Comparison of ENCODE assay signal across 28 cellular contexts in genomic region chr2:214066847-214067246, GRCh38.
"Had no signal": no experiment of that assay in that cellular context is flagged by ENCODE, and none has a peak within 500 bp of the region (broad histone marks: within the 10 kb centered on the region; RNA-seq: fewer than 3 reads in every experiment).

No MANE protein-coding gene starts in this region.

- DNase-seq: activated CD4-positive, alpha-beta T cell treated with anti-CD3 and anti-CD28 coated beads, Interleukin-2, amount 50 U/mL, for 4 hours; activated naive CD4-positive, alpha-beta T cell; activated T-cell treated with anti-CD3 and anti-CD28 coated beads for 4 hours; activated T-cell treated with anti-CD3 and anti-CD28 coated beads, Interleukin-2, amount 50 U/mL, for 72 hours; central memory CD4-positive, alpha-beta T cell; esophagus squamous epithelium; foreskin melanocyte; left cardiac atrium; naive thymus-derived CD8-positive, alpha-beta T cell; occipital lobe; psoas muscle; sigmoid colon; small intestine; stimulated activated CD4-positive, alpha-beta T cell treated with anti-CD3 and anti-CD28 coated beads, Interleukin-4, amount 100 ng/mL, for 4 hours; stimulated activated CD8-positive, alpha-beta memory T cell treated with anti-CD3 and anti-CD28 coated beads, Interleukin-4, amount 100 ng/mL, for 48 hours; stimulated activated naive CD8-positive, alpha-beta T cell treated with anti-CD3 and anti-CD28 coated beads, Interleukin-15, amount 100 ng/mL, for 72 hours; substantia nigra; thyroid gland; upper lobe of left lung had no signal

- H3K79me2 ChIP-seq: parathyroid adenoma had no signal

- H3K4me3 Mint-ChIP-seq: activated T-cell treated with anti-CD3 and anti-CD28 coated beads, Interleukin-2, amount 50 U/mL, for 72 hours; dendritic cell treated with granulocyte-macrophage colony-stimulating factor and Interleukin-4, amounts not matched to agents 40 ng/mL and 50 ng/mL, for 4 days; memory B cell; naive thymus-derived CD8-positive, alpha-beta T cell; neural crest cell; stimulated activated memory B cell treated with anti-CD40 and anti-IgM and Interleukin-4, amounts not matched to agents 10 μg/mL and 1 μg/mL and 100 μg/mL, for 72 hours; stimulated activated naive CD8-positive, alpha-beta T cell treated with anti-CD3 and anti-CD28 coated beads, Interleukin-15, amount 100 ng/mL, for 72 hours had no signal

- H3K4me1 ChIP-seq: breast epithelium, parathyroid adenoma, psoas muscle, thyroid gland, upper lobe of left lung, vagina had no signal

- H3K4me1 Mint-ChIP-seq: memory B cell; naive thymus-derived CD8-positive, alpha-beta T cell; stimulated activated memory B cell treated with anti-CD40 and anti-IgM and Interleukin-4, amounts not matched to agents 10 μg/mL and 1 μg/mL and 100 μg/mL, for 72 hours; stimulated activated naive CD8-positive, alpha-beta T cell treated with anti-CD3 and anti-CD28 coated beads, Interleukin-15, amount 100 ng/mL, for 72 hours had no signal

- H3K4me3 ChIP-seq: breast epithelium, esophagus squamous epithelium, psoas muscle, sigmoid colon, thyroid gland, upper lobe of left lung, vagina had no signal

- ATAC-seq: activated naive CD4-positive, alpha-beta T cell treated with anti-CD3 and anti-CD28 coated beads, Interleukin-2, amount 50 U/mL, for 72 hours; activated T-cell treated with anti-CD3 and anti-CD28 coated beads, Interleukin-2, amount 50 U/mL, for 72 hours; left cardiac atrium; naive thymus-derived CD8-positive, alpha-beta T cell; psoas muscle; stimulated activated memory B cell treated with anti-CD40 and anti-IgM and Interleukin-4, amounts not matched to agents 10 μg/mL and 1 μg/mL and 100 μg/mL, for 72 hours; stimulated activated naive CD8-positive, alpha-beta T cell treated with anti-CD3 and anti-CD28 coated beads, Interleukin-15, amount 100 ng/mL, for 72 hours had no signal

- H3K27me3 Mint-ChIP-seq: dendritic cell treated with granulocyte-macrophage colony-stimulating factor and Interleukin-4, amounts not matched to agents 40 ng/mL and 50 ng/mL, for 4 days; memory B cell; stimulated activated memory B cell treated with anti-CD40 and anti-IgM and Interleukin-4, amounts not matched to agents 10 μg/mL and 1 μg/mL and 100 μg/mL, for 72 hours; stimulated activated naive CD8-positive, alpha-beta T cell treated with anti-CD3 and anti-CD28 coated beads, Interleukin-15, amount 100 ng/mL, for 72 hours had no signal

- H3K27ac ChIP-seq: breast epithelium, epithelial cell of prostate, esophagus squamous epithelium, parathyroid adenoma, psoas muscle, sigmoid colon, thyroid gland, upper lobe of left lung, vagina had no signal

- H3K9ac ChIP-seq: parathyroid adenoma had no signal

- H3K27me3 ChIP-seq: breast epithelium, esophagus squamous epithelium, sigmoid colon, thyroid gland, upper lobe of left lung, vagina had no signal

- H3K9me3 ChIP-seq: breast epithelium, esophagus squamous epithelium, psoas muscle, thyroid gland, upper lobe of left lung, vagina had no signal

- H3K27ac Mint-ChIP-seq: activated naive CD4-positive, alpha-beta T cell treated with anti-CD3 and anti-CD28 coated beads, Interleukin-2, amount 50 U/mL, for 72 hours; activated T-cell treated with anti-CD3 and anti-CD28 coated beads, Interleukin-2, amount 50 U/mL, for 72 hours; dendritic cell treated with granulocyte-macrophage colony-stimulating factor and Interleukin-4, amounts not matched to agents 40 ng/mL and 50 ng/mL, for 4 days; memory B cell; naive thymus-derived CD8-positive, alpha-beta T cell; stimulated activated memory B cell treated with anti-CD40 and anti-IgM and Interleukin-4, amounts not matched to agents 10 μg/mL and 1 μg/mL and 100 μg/mL, for 72 hours had no signal

- H3K9me3 Mint-ChIP-seq: dendritic cell treated with granulocyte-macrophage colony-stimulating factor and Interleukin-4, amounts not matched to agents 40 ng/mL and 50 ng/mL, for 4 days; neural crest cell had no signal

- H3K36me3 ChIP-seq: breast epithelium, esophagus squamous epithelium, sigmoid colon, thyroid gland, upper lobe of left lung, vagina had no signal

- H3K36me3 Mint-ChIP-seq: activated naive CD4-positive, alpha-beta T cell treated with anti-CD3 and anti-CD28 coated beads, Interleukin-2, amount 50 U/mL, for 72 hours; memory B cell; naive thymus-derived CD8-positive, alpha-beta T cell; stimulated activated memory B cell treated with anti-CD40 and anti-IgM and Interleukin-4, amounts not matched to agents 10 μg/mL and 1 μg/mL and 100 μg/mL, for 72 hours had no signal

- H2AFZ ChIP-seq: parathyroid adenoma had no signal
